Comparison of ENCODE assay signal across 8 cellular contexts in the genomic region with DNA sequence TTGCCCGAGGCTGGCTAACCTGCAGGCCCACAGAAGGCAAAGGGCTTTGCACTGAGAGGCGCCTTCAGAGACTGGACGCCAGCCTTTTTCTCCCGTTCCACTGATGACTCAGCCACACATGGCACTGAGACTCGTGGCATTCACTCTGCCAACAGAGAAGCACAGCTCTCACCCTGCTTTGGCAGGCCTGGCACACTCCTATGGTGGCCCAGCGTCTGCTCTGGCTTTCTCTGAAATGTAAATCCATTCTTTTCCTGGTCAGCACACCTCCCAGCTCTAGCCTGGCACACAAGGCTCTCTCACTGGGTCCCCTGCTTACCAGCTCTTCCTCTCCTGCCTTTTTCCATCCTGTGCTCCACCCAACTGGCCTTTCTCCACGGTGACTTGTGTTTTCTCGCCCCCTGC. TPM values are rescaled to one million over a fixed set of nuclear protein-coding genes. Genes with fewer than 3 reads are reported as not detected.
DNase-seq lines count a peak whose midpoint lies in the region; TF ChIP-seq lines count a peak whose summit lies in the region.

No MANE protein-coding gene starts in this region.

- H3K4me1 ChIP-seq in transverse colon = no peaks in the 10 kb centered on the region

- no peaks in the 10 kb centered on the region for H3K27me3 ChIP-seq in transverse colon

- TF ChIP-seq POLR2A in transverse colon (IDR thresholded peaks at IDR 0.05) = no peak

- peak overlapping the region in 3 of 4 donors; percentile 5 to 43 (median 21) for H3K27ac ChIP-seq in transverse colon

- WGBS in transverse colon (ENCODE audit: low coverage in 1 of 2), 2 donors = 60 to 67% methylated on average over 1 to 8 of the region's 8 CpGs

- TF ChIP-seq CTCF in transverse colon (IDR thresholded peaks at IDR 0.05) = no peak

- no peaks in the 10 kb centered on the region for H3K9me3 ChIP-seq in transverse colon

- H3K4me3 ChIP-seq in transverse colon = no peak overlapping the region

- no peak for TF ChIP-seq EP300 in transverse colon (IDR thresholded peaks at IDR 0.05; ENCODE audit: low read depth)

- in situ Hi-C loops in transverse colon (cut with MboI; ENCODE audit: low pct_ligation_motif_present in 1 of 4, low pct_unique_long_range_greater_than_20kb in 1 of 4, low sequenced_read_pairs in 3 of 4) = no loop called here

- intact Hi-C loops in transverse colon (cut with DNase I; ENCODE audit: low total_unique reads) = no loop called here

- H3K36me3 ChIP-seq in transverse colon = no peaks in the 10 kb centered on the region

- DNase-seq in DMS53 (lab: John Stamatoyannopoulos, UW) (peak; percentile 6), DMS53 treated with DMSO at 0.1 percent for 48 hours (lab: John Stamatoyannopoulos, UW; ENCODE audit: unreplicated experiment) (no peak), cerebellar nuclear complex (lab: John Stamatoyannopoulos, UW) (peak; percentile 44 to 50), medulla oblongata (ENCODE audit: extremely low spot score) (peak; percentile 88), transverse colon (no peak), NCI-H1092 (lab: John Stamatoyannopoulos, UW) (no peak), hepatic stellate cell (ENCODE audit: low spot score) (no peak)
- no peak for DNase-seq in stimulated activated CD4-positive, alpha-beta T cell treated with anti-CD3 and anti-CD28 coated beads, Interleukin-4, amount 100 ng/mL, for 4 hours

RNA-seq across cellular contexts. Expression of a gene that starts 5.9 kb away (rescaled TPM):
- total RNA-seq in transverse colon = 10 to 100 TPM in 1 of 4 donors, 1 to 10 TPM in 2, under 1 TPM in 1; 0.75 to 11.5 (median 3.0) TPM

Comparison
In these comparisons a context has a peak if more than half of its experiments do, and no peak if none do; other contexts are left out.
1. DNase-seq: peak in DMS53 (single experiment), cerebellar nuclear complex (2 of 2) and medulla oblongata (single experiment); none in DMS53 treated with DMSO at 0.1 percent for 48 hours (single experiment), transverse colon (single experiment), NCI-H1092 (single experiment), hepatic stellate cell (single experiment) and stimulated activated CD4-positive, alpha-beta T cell treated with anti-CD3 and anti-CD28 coated beads, Interleukin-4, amount 100 ng/mL, for 4 hours (0 of 2).